Comparison of ENCODE assay signal across 1 cellular context in the genomic region with DNA sequence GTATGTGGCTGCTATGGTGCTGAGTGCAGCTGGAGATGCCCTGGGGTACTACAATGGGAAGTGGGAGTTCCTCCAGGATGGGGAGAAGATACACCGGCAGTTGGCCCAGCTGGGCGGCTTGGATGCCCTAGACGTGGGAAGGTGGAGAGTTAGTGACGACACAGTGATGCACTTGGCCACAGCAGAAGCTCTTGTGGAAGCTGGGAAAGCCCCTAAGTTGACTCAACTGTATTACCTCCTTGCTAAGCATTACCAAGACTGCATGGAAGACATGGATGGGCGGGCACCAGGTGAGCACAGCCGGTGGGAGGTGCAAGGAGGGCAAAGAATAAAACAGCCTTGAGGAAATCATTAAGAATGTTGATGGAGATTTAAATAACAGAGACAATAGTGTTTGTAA.
TF ChIP-seq lines count a peak whose summit lies in the region.

No MANE protein-coding gene starts in this region.

TF ChIP-seq in IMR-90, 13 proteins besides CTCF, POLR2A, EP300 and RAD21 (continued from another document):
- no peak for TF ChIP-seq RCOR1 (IDR thresholded peaks at IDR 0.05; ENCODE audit: insufficient replicate concordance, low read length)
- TF ChIP-seq BHLHE40 (IDR thresholded peaks at IDR 0.05; ENCODE audit: low read depth, low read length) = no peak
- no peak for TF ChIP-seq NFE2L2 (IDR thresholded peaks at IDR 0.05; ENCODE audit: low read depth, low read length)
- TF ChIP-seq, protein P1, sequence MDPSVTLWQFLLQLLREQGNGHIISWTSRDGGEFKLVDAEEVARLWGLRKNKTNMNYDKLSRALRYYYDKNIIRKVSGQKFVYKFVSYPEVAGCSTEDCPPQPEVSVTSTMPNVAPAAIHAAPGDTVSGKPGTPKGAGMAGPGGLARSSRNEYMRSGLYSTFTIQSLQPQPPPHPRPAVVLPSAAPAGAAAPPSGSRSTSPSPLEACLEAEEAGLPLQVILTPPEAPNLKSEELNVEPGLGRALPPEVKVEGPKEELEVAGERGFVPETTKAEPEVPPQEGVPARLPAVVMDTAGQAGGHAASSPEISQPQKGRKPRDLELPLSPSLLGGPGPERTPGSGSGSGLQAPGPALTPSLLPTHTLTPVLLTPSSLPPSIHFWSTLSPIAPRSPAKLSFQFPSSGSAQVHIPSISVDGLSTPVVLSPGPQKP (IDR thresholded peaks at IDR 0.05; ENCODE audit: borderline replicate concordance, low read depth, low read length) = no peak
- TF ChIP-seq MXI1 (IDR thresholded peaks at IDR 0.05; ENCODE audit: borderline replicate concordance, low read depth, low read length) = no peak
- TF ChIP-seq MAFK (IDR thresholded peaks at IDR 0.05; ENCODE audit: low read depth, low read length) = no peak
- no peak for TF ChIP-seq SMC3 (IDR thresholded peaks at IDR 0.05; ENCODE audit: low read depth, low read length)
- no peak for TF ChIP-seq FOS (IDR thresholded peaks at IDR 0.05; ENCODE audit: low read depth, low read length)
